In the genomic region with DNA sequence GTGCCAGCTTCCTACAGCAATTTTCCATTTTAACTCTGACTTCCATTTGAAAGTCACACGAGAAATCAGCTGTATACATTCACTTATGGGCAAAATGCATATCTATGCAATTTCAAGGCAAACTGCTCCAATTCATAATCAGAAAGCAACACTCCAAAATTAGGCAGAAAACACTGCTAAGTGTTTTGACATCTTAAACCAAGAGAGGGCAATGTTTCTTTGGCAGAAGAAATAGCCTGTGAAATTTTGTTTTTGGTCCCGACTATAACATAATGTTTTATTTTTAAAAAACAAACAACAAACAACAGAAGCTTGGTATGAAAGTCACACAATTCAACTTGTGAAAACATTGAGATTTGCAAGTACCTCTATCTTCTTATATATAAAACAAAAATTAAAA, we compare ENCODE assay signal across 1 cellular context.
TF ChIP-seq lines count a peak whose summit lies in the region.

No MANE protein-coding gene starts in this region.

TF ChIP-seq in HCT116, 20 proteins besides CTCF, POLR2A, EP300 and RAD21 (continued from another document):
- TF ChIP-seq YY1 (IDR thresholded peaks at IDR 0.05; ENCODE audit: extremely low read depth, insufficient replicate concordance, low read depth, low read length) (no peak), ZFX (IDR thresholded peaks at IDR 0.05) (no peak), CEBPB (IDR thresholded peaks at IDR 0.05; ENCODE audit: low read depth) (no peak), CBX3 (IDR thresholded peaks at IDR 0.05; ENCODE audit: low read depth) (no peak), SIN3A (IDR thresholded peaks at IDR 0.05; ENCODE audit: low read depth) (no peak), ZBTB33 (IDR thresholded peaks at IDR 0.05; ENCODE audit: extremely low read depth, insufficient replicate concordance, low read length) (no peak), ELF1 (IDR thresholded peaks at IDR 0.05; ENCODE audit: borderline replicate concordance, low read depth) (no peak), JUND (IDR thresholded peaks at IDR 0.05) (no peak), FOSL1 (IDR thresholded peaks at IDR 0.05; ENCODE audit: low read depth) (no peak), EZH2phosphoT487 (IDR thresholded peaks at IDR 0.05; ENCODE audit: borderline replicate concordance) (no peak), EGR1 (IDR thresholded peaks at IDR 0.05; ENCODE audit: low read depth) (no peak), TCF7L2 (IDR thresholded peaks at IDR 0.05; ENCODE audit: borderline replicate concordance, extremely low read depth, insufficient read depth, insufficient read length) (no peak), SP1 (IDR thresholded peaks at IDR 0.05; ENCODE audit: low read depth) (no peak), EZH2 (IDR thresholded peaks at IDR 0.05) (no peak)
- TF ChIP-seq, protein P1, sequence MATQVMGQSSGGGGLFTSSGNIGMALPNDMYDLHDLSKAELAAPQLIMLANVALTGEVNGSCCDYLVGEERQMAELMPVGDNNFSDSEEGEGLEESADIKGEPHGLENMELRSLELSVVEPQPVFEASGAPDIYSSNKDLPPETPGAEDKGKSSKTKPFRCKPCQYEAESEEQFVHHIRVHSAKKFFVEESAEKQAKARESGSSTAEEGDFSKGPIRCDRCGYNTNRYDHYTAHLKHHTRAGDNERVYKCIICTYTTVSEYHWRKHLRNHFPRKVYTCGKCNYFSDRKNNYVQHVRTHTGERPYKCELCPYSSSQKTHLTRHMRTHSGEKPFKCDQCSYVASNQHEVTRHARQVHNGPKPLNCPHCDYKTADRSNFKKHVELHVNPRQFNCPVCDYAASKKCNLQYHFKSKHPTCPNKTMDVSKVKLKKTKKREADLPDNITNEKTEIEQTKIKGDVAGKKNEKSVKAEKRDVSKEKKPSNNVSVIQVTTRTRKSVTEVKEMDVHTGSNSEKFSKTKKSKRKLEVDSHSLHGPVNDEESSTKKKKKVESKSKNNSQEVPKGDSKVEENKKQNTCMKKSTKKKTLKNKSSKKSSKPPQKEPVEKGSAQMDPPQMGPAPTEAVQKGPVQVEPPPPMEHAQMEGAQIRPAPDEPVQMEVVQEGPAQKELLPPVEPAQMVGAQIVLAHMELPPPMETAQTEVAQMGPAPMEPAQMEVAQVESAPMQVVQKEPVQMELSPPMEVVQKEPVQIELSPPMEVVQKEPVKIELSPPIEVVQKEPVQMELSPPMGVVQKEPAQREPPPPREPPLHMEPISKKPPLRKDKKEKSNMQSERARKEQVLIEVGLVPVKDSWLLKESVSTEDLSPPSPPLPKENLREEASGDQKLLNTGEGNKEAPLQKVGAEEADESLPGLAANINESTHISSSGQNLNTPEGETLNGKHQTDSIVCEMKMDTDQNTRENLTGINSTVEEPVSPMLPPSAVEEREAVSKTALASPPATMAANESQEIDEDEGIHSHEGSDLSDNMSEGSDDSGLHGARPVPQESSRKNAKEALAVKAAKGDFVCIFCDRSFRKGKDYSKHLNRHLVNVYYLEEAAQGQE (IDR thresholded peaks at IDR 0.05; ENCODE audit: low read depth): no peak
